7 cellular contexts compared by ENCODE assay signal in the genomic region with DNA sequence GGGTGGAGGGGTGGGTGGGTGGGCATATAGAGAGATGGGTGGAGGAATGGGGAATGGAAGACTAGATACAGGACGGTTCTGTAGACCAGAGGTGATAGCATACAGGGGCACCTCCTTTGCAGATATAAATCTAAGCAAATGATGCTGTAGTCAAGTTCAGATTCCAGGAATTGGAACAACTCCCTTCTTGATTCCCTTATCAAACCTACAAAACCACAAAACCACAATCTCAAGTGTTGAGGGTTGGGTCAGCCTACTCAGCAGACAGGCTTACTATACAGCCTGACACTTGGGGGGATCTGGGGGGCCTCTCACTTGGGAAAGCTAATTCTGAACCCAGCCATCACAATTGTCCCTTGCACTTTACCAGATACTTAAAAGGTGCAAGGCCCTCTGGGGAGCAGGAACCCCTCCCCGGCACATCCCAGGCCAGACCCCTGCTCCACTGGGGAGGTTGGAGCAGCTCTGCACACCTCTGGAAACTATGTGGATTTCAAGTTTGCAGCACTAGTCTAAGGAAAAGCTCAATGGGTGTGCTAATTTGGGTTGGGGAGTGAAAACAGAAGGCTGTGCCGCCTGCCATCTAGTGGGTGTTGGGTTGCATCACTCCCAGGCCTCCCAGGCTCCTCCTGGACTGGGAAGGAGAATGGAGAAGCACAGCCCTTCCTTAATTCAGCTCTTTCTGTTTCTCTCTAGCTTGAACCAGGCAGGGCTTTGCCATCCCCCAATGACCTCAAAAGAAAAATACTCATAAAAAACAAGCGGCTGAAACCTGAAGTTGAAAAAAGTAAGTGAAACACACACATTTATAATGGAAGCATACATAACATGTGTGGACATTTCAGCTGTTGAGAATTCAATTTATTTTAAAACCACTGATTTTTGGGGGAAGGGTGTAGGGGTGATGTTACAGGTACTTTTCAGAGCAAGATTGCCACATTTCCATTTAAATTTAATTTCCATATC.
A peak's percentile ranks its signal among the peaks of the same experiment; 100 is the strongest.
DNase-seq lines count a peak whose midpoint lies in the region; ATAC-seq and TF ChIP-seq lines count a peak whose summit lies in the region.

No MANE protein-coding gene starts in this region.

- H3K27me3 Mint-ChIP-seq in brain, result no peaks in the 10 kb centered on the region

- CTCF ChIA-PET in GM10248 (lab: Yijun Ruan, JAX), result interaction anchor here (0.9 to 3.4 kb wide), 3 partner anchors 13 to 216 kb away, joined by 3 to 17 read pairs (median 7); no protein-coding TSS in a partner anchor

- H3K4me3 Mint-ChIP-seq in brain, result no peak overlapping the region

- no peak overlapping the region for H3K27ac Mint-ChIP-seq in brain

- TF ChIP-seq CTCF in GM10248 (IDR thresholded peaks at IDR 0.05; ENCODE audit: control extremely low read depth, extremely low read depth, low read depth, missing control alignments) (no peak), brain (conservative IDR thresholded peaks at IDR 0.05) (peak; percentile 81 to 90)

- ATAC-seq in HG02852 (IDR thresholded peaks at IDR 0.05; ENCODE audit: unreplicated experiment), result peak; percentile 50

- peaks cover 34% of the 10 kb centered on the region for H3K36me3 Mint-ChIP-seq in brain

- no peaks in the 10 kb centered on the region for H3K4me1 Mint-ChIP-seq in brain

- no peaks in the 10 kb centered on the region for H3K9me3 Mint-ChIP-seq in brain

- peak; percentile 36 for DNase-seq in GM10248 (ENCODE audit: extremely low spot score)
- peak; percentile 66 for DNase-seq in NCI-H510A treated with DMSO at 0.1 percent for 48 hours (lab: John Stamatoyannopoulos, UW)
- peak; percentile 79 for DNase-seq in iPS-NIHi11 (ENCODE audit: low spot score)
- peak; percentile 75 for DNase-seq in superior temporal gyrus (ENCODE audit: extremely low spot score)
- no peak for DNase-seq in T-helper 1 cell

- POLR2A ChIA-PET in GM10248 (lab: Yijun Ruan, JAX), result no interaction called here

Comparison
In these comparisons a context has a peak if more than half of its experiments do, and no peak if none do; other contexts are left out.
1. DNase-seq: peak in GM10248 (single experiment), NCI-H510A treated with DMSO at 0.1 percent for 48 hours (single experiment), iPS-NIHi11 (single experiment) and superior temporal gyrus (single experiment); none in T-helper 1 cell (0 of 5).